11 cellular contexts compared by ENCODE assay signal in genomic region chr14:74841230-74842207, GRCh38. TPM values are rescaled to one million over a fixed set of nuclear protein-coding genes. Genes with fewer than 3 reads are reported as not detected.
DNase-seq lines count a peak whose midpoint lies in the region; ATAC-seq and TF ChIP-seq lines count a peak whose summit lies in the region.
"Had no signal": no experiment of that assay in that cellular context is flagged by ENCODE, and none has a peak within 500 bp of the region (broad histone marks: within the 10 kb centered on the region; RNA-seq: fewer than 3 reads in every experiment).

No MANE protein-coding gene starts in this region.

- ATAC-seq in GM18858 (IDR thresholded peaks at IDR 0.05; ENCODE audit: unreplicated experiment) (peak; percentile 58), GM21825 (IDR thresholded peaks at IDR 0.05; ENCODE audit: unreplicated experiment) (peak; percentile 73), left lung (peak; percentile 33)

- no peaks in the 10 kb centered on the region for H3K9me2 ChIP-seq in MM.1S (replicated peaks; ENCODE audit: insufficient read depth, low read length)

- H3K27me3 ChIP-seq in MM.1S (replicated peaks; ENCODE audit: insufficient read depth, low read length) (no peaks in the 10 kb centered on the region), left lung (no peaks in the 10 kb centered on the region), BE2C (no peaks in the 10 kb centered on the region)
- H3K27me3 ChIP-seq: ovary had no signal

- DNase-seq in MM.1S (peak; percentile 67), left lung (no peak), BE2C (no peak), NCI-H748 treated with DMSO at 0.1 percent for 48 hours (lab: John Stamatoyannopoulos, UW) (no peak), NCI-H1417 (lab: John Stamatoyannopoulos, UW) (no peak), ecto neural progenitor cell (ENCODE audit: low spot score) (no peak)
- DNase-seq: ovary had no signal

- no peak overlapping the region for H2AFZ ChIP-seq in MM.1S (ENCODE audit: low read length)

- H4K20me1 ChIP-seq in MM.1S (ENCODE audit: insufficient read depth, low read length): no peaks in the 10 kb centered on the region

- peaks cover 47% of the 10 kb centered on the region for H3K4me1 ChIP-seq in MM.1S (ENCODE audit: low read length)
- H3K4me1 ChIP-seq in left lung: peaks cover 3 to 14% of the 10 kb centered on the region in 2 donors
- peaks cover 24% of the 10 kb centered on the region for H3K4me1 ChIP-seq in BE2C

- peak overlapping the region; percentile 66; the same call in 1 of the 2 replicates for H3K4me2 ChIP-seq in MM.1S (ENCODE audit: low read depth, low read length)

- 0 out of 2 replicates have a peak overlapping the region, but pooled peaks have one; percentile 2 for H3K9ac ChIP-seq in MM.1S (ENCODE audit: low read length)

- intact Hi-C loops in left lung (cut with DNase I): no loop called here

- TF ChIP-seq CTCF in MM.1S (IDR thresholded peaks at IDR 0.05; ENCODE audit: low read length) (no peak), left lung (IDR thresholded peaks at IDR 0.05) (no peak), BE2C (IDR thresholded peaks at IDR 0.05; ENCODE audit: low read depth, low read length) (no peak)

- no peaks in the 10 kb centered on the region for H3K79me2 ChIP-seq in MM.1S (ENCODE audit: low read length)

- H3K27ac ChIP-seq in MM.1S (ENCODE audit: low read length) (peak overlapping the region; percentile 72), left lung (peak overlapping the region in 1 of 2 donors; percentile 39)
- H3K27ac ChIP-seq: ovary, thoracic aorta had no signal

- H3K4me3 ChIP-seq in MM.1S (ENCODE audit: low read length) (no peak overlapping the region), left lung (no peak overlapping the region), BE2C (ENCODE audit: low read depth, low read length) (no peak overlapping the region)
- H3K4me3 ChIP-seq: ovary, thoracic aorta had no signal

- H3F3A ChIP-seq in MM.1S (ENCODE audit: insufficient read depth, low read length): peaks cover 25% of the 10 kb centered on the region

- H3K9me3 ChIP-seq in MM.1S (replicated peaks; ENCODE audit: insufficient read depth, low read length) (no peaks in the 10 kb centered on the region), left lung (no peaks in the 10 kb centered on the region), BE2C (no peaks in the 10 kb centered on the region)
- H3K9me3 ChIP-seq: ovary, thoracic aorta had no signal

- H3K36me3 ChIP-seq in MM.1S (replicated peaks; ENCODE audit: insufficient read depth, low read length): no peaks in the 10 kb centered on the region
- peaks cover 0 to 13% of the 10 kb centered on the region in 2 donors for H3K36me3 ChIP-seq in left lung
- peaks cover 8% of the 10 kb centered on the region for H3K36me3 ChIP-seq in BE2C
- H3K36me3 ChIP-seq: ovary, thoracic aorta had no signal

RNA-seq across cellular contexts. Expression of gene PROX2, which starts 34.4 kb away (rescaled TPM):
- under 1 TPM in 1 of 2 donors, not detected in 1; 0.08 TPM for total RNA-seq in left lung
- polyA plus RNA-seq in BE2C (2012; ENCODE audit: insufficient read depth, insufficient read length, low read depth): 0.76 TPM
- total RNA-seq: epithelial cell of proximal tubule, ovary, thoracic aorta had no signal
- polyA plus RNA-seq: ovary had no signal

RNA-seq across cellular contexts. Expression of gene DLST, which starts 40.2 kb away (rescaled TPM):
- total RNA-seq in left lung: 10 to 100 TPM; 88.3 to 98.6 TPM
- polyA plus RNA-seq in BE2C (2012; ENCODE audit: insufficient read depth, insufficient read length, low read depth): 85.4 TPM
